14 cellular contexts compared by ENCODE assay signal in the genomic region with DNA sequence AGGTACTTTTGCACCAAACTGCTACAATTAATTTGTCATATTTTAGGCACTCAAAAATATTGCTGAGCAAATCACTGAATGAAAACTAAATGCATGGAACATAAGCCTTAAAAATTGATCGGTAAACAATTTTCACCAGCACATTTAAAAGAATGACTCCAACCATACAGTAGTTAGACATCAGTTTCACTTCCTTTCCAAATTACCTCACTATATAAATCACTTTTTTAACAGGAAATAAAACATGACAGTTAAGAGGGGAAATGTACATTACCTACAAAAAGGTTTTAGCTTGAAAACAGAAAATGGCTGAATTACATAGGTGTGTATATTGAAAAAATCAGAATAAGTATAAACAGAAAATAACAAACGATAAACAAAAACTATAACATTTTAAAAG.
A peak's percentile ranks its signal among the peaks of the same experiment; 100 is the strongest.
DNase-seq lines count a peak whose midpoint lies in the region; ATAC-seq, FAIRE-seq and TF ChIP-seq lines count a peak whose summit lies in the region.
"Had no signal": no experiment of that assay in that cellular context is flagged by ENCODE, and none has a peak within 500 bp of the region (broad histone marks: within the 10 kb centered on the region; RNA-seq: fewer than 3 reads in every experiment).

No MANE protein-coding gene starts in this region.

- TF ChIP-seq POLR2A in GM18505 (IDR thresholded peaks at IDR 0.05; ENCODE audit: borderline replicate concordance, extremely low read depth, insufficient read depth, insufficient read length) = no peak
- no peak for TF ChIP-seq POLR2A in GM12878 (IDR thresholded peaks at IDR 0.05; ENCODE audit: low read depth, low read length)

- H3K4me1 ChIP-seq in GM12878 (ENCODE audit: control insufficient read depth, insufficient read depth, low read length) = no peaks in the 10 kb centered on the region

- H3K4me2 ChIP-seq in GM12878 (ENCODE audit: control insufficient read depth, insufficient read depth) = no peak overlapping the region

- no peaks in the 10 kb centered on the region for H3K79me2 ChIP-seq in GM12878 (ENCODE audit: control insufficient read depth, insufficient read depth, low read length)

- FAIRE-seq in GM12878 (lab: Jason Lieb, UNC) = no peak

- H3K27me3 ChIP-seq in HL-60 (ENCODE audit: insufficient read depth, poor library complexity, severe bottlenecking) (no peaks in the 10 kb centered on the region), GM12878 (replicated peaks in 1 of 2; ENCODE audit: control insufficient read depth in 2 of 2, insufficient read depth in 2 of 2, low read length in 1 of 2) (no peaks in the 10 kb centered on the region), brain microvascular endothelial cell (replicated peaks) (no peaks in the 10 kb centered on the region)

- H3K4me3 ChIP-seq in HL-60 (replicated peaks; ENCODE audit: insufficient read depth, low read length) = no peak overlapping the region
- no peak overlapping the region for H3K4me3 ChIP-seq in GM12878
- no peak overlapping the region for H3K4me3 ChIP-seq in brain microvascular endothelial cell (ENCODE audit: low read depth, low read length)

- TF ChIP-seq CTCF in HL-60 (IDR thresholded peaks at IDR 0.05; ENCODE audit: insufficient read depth, low read length) (no peak), GM12878 (IDR thresholded peaks at IDR 0.05 in 2 of 3, conservative IDR thresholded peaks at IDR 0.05 in 1 of 3; ENCODE audit: control insufficient read depth in 2 of 3, extremely low read depth in 1 of 3, insufficient read depth in 1 of 3, low read depth in 3 of 3, low read length in 3 of 3) (no peak), brain microvascular endothelial cell (IDR thresholded peaks at IDR 0.05; ENCODE audit: low read depth, low read length, missing control alignments) (no peak)

- RAD21 ChIA-PET in GM12878 (lab: Charles Lee; ENCODE audit: unreplicated experiment) = interaction anchor here (1.3 kb wide), 1 partner anchor 14 kb away, joined by 3 read pairs; no protein-coding TSS in a partner anchor

- H3K36me3 ChIP-seq in GM12878 (ENCODE audit: control insufficient read depth in 2 of 2, insufficient read depth in 2 of 2, low read length in 1 of 2) (no peaks in the 10 kb centered on the region), brain microvascular endothelial cell (replicated peaks) (no peaks in the 10 kb centered on the region)

- POLR2A ChIA-PET in GM12878 (lab: Charles Lee) = no interaction called here
- POLR2A ChIA-PET in activated CD4-positive, alpha-beta memory T cell treated with anti-CD3 and anti-CD28 coated beads for 36 hours (lab: Charles Lee) = no interaction called here

- WGBS in GM12878 (ENCODE audit: insufficient coverage, insufficient replicate concordance, low lambda C conversion rate, missing lambda C conversion rate) = 48% methylated on average over 2 of the region's 2 CpGs

- no peak for TF ChIP-seq RAD21 in GM12878 (IDR thresholded peaks at IDR 0.05; ENCODE audit: insufficient read depth, low read depth, low read length)

- H3K27ac ChIP-seq in HL-60 (replicated peaks) (peak overlapping the region; percentile 35), GM12878 (ENCODE audit: control insufficient read depth, insufficient read depth) (no peak overlapping the region), brain microvascular endothelial cell (no peak overlapping the region)

- H3K9ac ChIP-seq in GM12878 (ENCODE audit: control insufficient read depth, insufficient read depth, low read length) = no peak overlapping the region

- in situ Hi-C loops in GM12878 (cut with MboI) = no loop called here
- in situ Hi-C loops in brain microvascular endothelial cell (cut with HindIII; ENCODE audit: low pct_ligation_motif_present, low sequenced_read_pairs) = no loop called here

- no peaks in the 10 kb centered on the region; the same call in 2 of the 3 replicates for H3K9me3 ChIP-seq in GM12878 (replicated peaks; ENCODE audit: control insufficient read depth, insufficient read depth, low read length)

- no peaks in the 10 kb centered on the region for H3K36me3 Mint-ChIP-seq in activated CD4-positive, alpha-beta memory T cell treated with anti-CD3 and anti-CD28 coated beads for 36 hours

- SMC1A ChIA-PET in GM12878 (lab: Charles Lee; ENCODE audit: uncharacterized antibody, unreplicated experiment) = no interaction called here

- no peak overlapping the region for H3K27ac Mint-ChIP-seq in activated CD4-positive, alpha-beta memory T cell treated with anti-CD3 and anti-CD28 coated beads for 36 hours
- H3K27ac Mint-ChIP-seq: activated naive CD4-positive, alpha-beta T cell treated with anti-CD3 and anti-CD28 coated beads for 36 hours; nephron had no signal

- no peak overlapping the region for H3K4me3 Mint-ChIP-seq in activated CD4-positive, alpha-beta memory T cell treated with anti-CD3 and anti-CD28 coated beads for 36 hours
- H3K4me3 Mint-ChIP-seq: activated naive CD4-positive, alpha-beta T cell treated with anti-CD3 and anti-CD28 coated beads for 36 hours; nephron had no signal

- no TSS peak for BruUV-seq in GM12878 (replicated peaks; lab: Mats Ljungman, UMichigan)

- CTCF ChIA-PET in GM12878 (lab: Yijun Ruan, JAX) = no interaction called here
- CTCF ChIA-PET in activated CD4-positive, alpha-beta memory T cell treated with anti-CD3 and anti-CD28 coated beads for 36 hours (lab: Charles Lee) = no interaction called here

- no peak overlapping the region for H2AFZ ChIP-seq in GM12878 (ENCODE audit: control insufficient read depth, low read depth, low read length)

- no peaks in the 10 kb centered on the region for H4K20me1 ChIP-seq in GM12878 (ENCODE audit: control insufficient read depth, insufficient read depth)

- H3K27me3 Mint-ChIP-seq in activated CD4-positive, alpha-beta memory T cell treated with anti-CD3 and anti-CD28 coated beads for 36 hours = peaks cover 2% of the 10 kb centered on the region

- H3K4me1 Mint-ChIP-seq in activated CD4-positive, alpha-beta memory T cell treated with anti-CD3 and anti-CD28 coated beads for 36 hours (ENCODE audit: low read depth) = no peaks in the 10 kb centered on the region
- H3K4me1 Mint-ChIP-seq: nephron had no signal

- H3K9me3 Mint-ChIP-seq in activated CD4-positive, alpha-beta memory T cell treated with anti-CD3 and anti-CD28 coated beads for 36 hours = no peaks in the 10 kb centered on the region
- H3K9me3 Mint-ChIP-seq: activated naive CD4-positive, alpha-beta T cell treated with anti-CD3 and anti-CD28 coated beads for 36 hours; nephron had no signal

- no peak for TF ChIP-seq EP300 in GM12878 (IDR thresholded peaks at IDR 0.05; ENCODE audit: borderline replicate concordance in 1 of 2, control insufficient read depth in 1 of 2, low read depth in 2 of 2, low read length in 2 of 2)

- peak; percentile 55 for ATAC-seq in GM18505 (IDR thresholded peaks at IDR 0.05; ENCODE audit: unreplicated experiment)
- peak; percentile 66 for ATAC-seq in GM21423 (IDR thresholded peaks at IDR 0.05; ENCODE audit: unreplicated experiment)
- ATAC-seq in GM12878 = peak; percentile 67
- ATAC-seq in GM21515 (IDR thresholded peaks at IDR 0.05; ENCODE audit: unreplicated experiment) = no peak

- intact Hi-C loops in GM12878 (cut with micrococcal nuclease; ENCODE audit: unreplicated experiment) = no loop called here
- intact Hi-C loops in activated CD4-positive, alpha-beta memory T cell treated with anti-CD3 and anti-CD28 coated beads for 36 hours (cut with micrococcal nuclease) = no loop called here

- DNase-seq in HL-60 (ENCODE audit: low read depth in 1 of 2, low spot score in 1 of 2) = no peak
- no peak for DNase-seq in GM12878 (ENCODE audit: low read depth, low spot score)
- DNase-seq in activated CD4-positive, alpha-beta memory T cell treated with anti-CD3 and anti-CD28 coated beads for 36 hours = no peak
- no peak for DNase-seq in NCI-H146 (lab: John Stamatoyannopoulos, UW)
- no peak for DNase-seq in brain microvascular endothelial cell
- DNase-seq: activated naive CD4-positive, alpha-beta T cell treated with anti-CD3 and anti-CD28 coated beads for 36 hours; erythroblast; NCI-H1048; NCI-H2171; NCI-H82 had no signal

TF ChIP-seq in GM12878, 131 proteins besides CTCF, POLR2A, EP300 and RAD21:
- peak; percentile 63; the same call in 1 of the 2 replicates for TF ChIP-seq SPI1 (IDR thresholded peaks at IDR 0.05; ENCODE audit: borderline replicate concordance, insufficient read depth, low read depth, low read length)
- TF ChIP-seq POU2F2 (IDR thresholded peaks at IDR 0.05; ENCODE audit: borderline replicate concordance, low read depth, low read length) = no peak
- TF ChIP-seq ATF7 (IDR thresholded peaks at IDR 0.05; ENCODE audit: low read depth) = 0 out of 2 replicates have a peak, but pooled peaks have one; percentile 23
